In the genomic region with DNA sequence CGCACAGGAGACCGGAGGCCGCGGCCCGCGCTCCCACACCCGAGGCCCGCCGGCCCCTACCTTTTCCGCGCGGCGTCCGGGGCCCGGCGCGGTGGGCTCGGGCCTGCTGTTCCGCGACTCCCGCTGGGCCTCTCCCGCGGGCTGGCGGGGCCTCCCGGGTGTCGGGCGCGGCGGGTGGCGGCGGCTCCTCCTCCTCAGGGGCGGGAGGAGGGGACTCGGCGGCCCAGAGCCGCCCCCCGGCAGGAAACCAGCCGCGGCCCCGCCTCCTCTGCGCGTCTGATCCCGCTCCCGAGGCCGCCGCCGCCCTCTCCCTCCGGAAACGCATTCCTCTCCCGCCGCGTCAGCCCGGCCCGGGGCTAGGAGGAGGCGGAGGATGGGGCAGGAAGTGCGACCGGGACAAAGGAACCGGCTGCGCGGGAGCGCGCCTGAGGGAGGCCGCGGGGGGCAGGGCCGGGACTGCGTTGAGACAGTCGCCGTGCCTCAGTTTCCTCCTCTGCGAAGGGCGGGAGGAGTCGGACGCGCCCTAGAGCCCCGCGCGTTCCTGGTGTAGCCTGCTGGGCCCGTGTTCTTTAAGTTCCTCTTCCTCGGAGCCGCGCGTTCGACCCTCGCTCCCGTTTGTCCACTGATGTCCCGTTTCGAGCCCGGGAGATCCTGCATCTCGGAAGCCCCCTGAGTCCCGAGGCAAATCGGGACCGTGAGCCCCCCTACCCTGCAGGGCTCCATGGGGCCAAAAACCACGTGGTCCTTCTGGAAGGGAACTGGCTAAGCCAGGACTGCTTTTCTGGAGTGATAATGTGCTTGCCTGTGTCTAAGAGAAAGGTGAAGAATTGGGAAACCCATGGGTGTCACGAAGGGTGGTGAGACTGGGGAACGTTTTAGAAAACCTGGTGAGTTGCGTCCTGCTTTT, we compare ENCODE assay signal across 8 cellular contexts.
DNase-seq lines count a peak whose midpoint lies in the region; ATAC-seq lines count a peak whose summit lies in the region.

Gene ITGB1 (minus strand): TSS at position 146 of the 907 bp plus-strand sequence. CDS start 22,672 bp downstream, outside the sequence.

- ATAC-seq in GM19043 (IDR thresholded peaks at IDR 0.05; ENCODE audit: low read depth, unreplicated experiment), result peak; percentile 70
- peak; percentile 85 for ATAC-seq in HG03432 (IDR thresholded peaks at IDR 0.05; ENCODE audit: unreplicated experiment)

- H3K27ac ChIP-seq in cingulate gyrus (ENCODE audit: low read depth, low read length), result peak within 1 kb of the TSS; percentile 92

- DNase-seq in AG20443 (ENCODE audit: low spot score) (peak; percentile 94), NCI-H510A treated with DMSO at 0.1 percent for 48 hours (lab: John Stamatoyannopoulos, UW) (peak; percentile 78), kidney tubule cell (ENCODE audit: low spot score) (peak; percentile 98)
- DNase-seq in activated CD4-positive, alpha-beta T cell treated with anti-CD3 and anti-CD28 coated beads for 4 hours, result peak; percentile 78 to 85
- peak; percentile 61 to 73 for DNase-seq in stimulated activated CD4-positive, alpha-beta T cell treated with anti-CD3 and anti-CD28 coated beads, Interleukin-1b, Interleukin-23, amount 100 ng/mL, for 1 hour (ENCODE audit: low read depth in 2 of 2)

Comparison
In these comparisons a context has a peak if more than half of its experiments do, and no peak if none do; other contexts are left out.
1. Peak in every context shown above with its lines: DNase-seq, ATAC-seq and H3K27ac ChIP-seq.